In genomic region chr16:55706739-55707487, GRCh38 we compare ENCODE assay signal across 30 cellular contexts. TPM values are rescaled to one million over a fixed set of nuclear protein-coding genes. Genes with fewer than 3 reads are reported as not detected.
"Had no signal": no experiment of that assay in that cellular context is flagged by ENCODE, and none has a peak within 500 bp of the region (broad histone marks: within the 10 kb centered on the region; RNA-seq: fewer than 3 reads in every experiment).

No MANE protein-coding gene starts in this region.

- H3K4me2 ChIP-seq: smooth muscle cell had no signal

- DNase-seq: activated B cell treated with CpG ODN at 0.5 μM for 24 hours; activated CD4-positive, alpha-beta T cell treated with anti-CD3 and anti-CD28 coated beads, Interleukin-2, amount 50 U/mL, for 1 hour; activated CD8-positive, alpha-beta T cell treated with anti-CD3 and anti-CD28 coated beads for 36 hours; activated naive CD4-positive, alpha-beta T cell; activated T-cell treated with anti-CD3 and anti-CD28 coated beads, Interleukin-2, amount 50 U/mL, for 48 hours; cerebellar nuclear complex; colonic mucosa; dorsolateral prefrontal cortex; effector memory CD4-positive, alpha-beta T cell; erythroblast; hippocampal formation; left colon; mucosa of descending colon; sigmoid colon; stimulated activated CD4-positive, alpha-beta T cell treated with anti-CD3 and anti-CD28 coated beads, Interleukin-1b, Interleukin-23, amount 100 ng/mL, for 48 hours; stimulated activated CD4-positive, alpha-beta T cell treated with anti-CD3 and anti-CD28 coated beads, Interleukin-4, amount 100 ng/mL, for 4 hours; stimulated activated CD8-positive, alpha-beta memory T cell treated with anti-CD3 and anti-CD28 coated beads, Interleukin-4, amount 100 ng/mL, for 48 hours; stimulated activated naive CD8-positive, alpha-beta T cell treated with anti-CD3 and anti-CD28 coated beads, Interleukin-15, amount 100 ng/mL, for 72 hours; substantia nigra; T-cell had no signal

- H3K4me1 Mint-ChIP-seq: activated B cell treated with CpG ODN at 0.5 μM for 24 hours; stimulated activated memory B cell treated with anti-CD40 and anti-IgM and Interleukin-4, amounts not matched to agents 10 μg/mL and 1 μg/mL and 100 μg/mL, for 72 hours had no signal

- H3K4me3 ChIP-seq: colonic mucosa, dorsolateral prefrontal cortex, lung, mucosa of descending colon, sigmoid colon, smooth muscle cell, vagina had no signal

- H3K36me3 ChIP-seq: colonic mucosa, sigmoid colon, vagina had no signal

- H3K9me3 Mint-ChIP-seq: activated B cell treated with CpG ODN at 0.5 μM for 24 hours; activated CD8-positive, alpha-beta T cell treated with anti-CD3 and anti-CD28 coated beads for 36 hours; activated naive CD4-positive, alpha-beta T cell treated with anti-CD3 and anti-CD28 coated beads, Interleukin-2, amount 50 U/mL, for 72 hours; natural killer cell treated with Interleukin-12 subunit alpha and Interleukin-12 subunit beta and Interleukin-15 and Interleukin-18, amount 100 ng/mL, for 72 hours; stimulated activated memory B cell treated with anti-CD40 and anti-IgM and Interleukin-4, amounts not matched to agents 10 μg/mL and 1 μg/mL and 100 μg/mL, for 72 hours; stimulated activated naive CD8-positive, alpha-beta T cell treated with anti-CD3 and anti-CD28 coated beads, Interleukin-15, amount 100 ng/mL, for 72 hours; T-cell; T-helper 2 cell treated with Interferon-gamma antibody and Interleukin-4, amounts not matched to agents 5 μg/mL and 100 μg/mL, for 36 hours; type B pancreatic cell had no signal

- H3K36me3 Mint-ChIP-seq: activated naive CD4-positive, alpha-beta T cell treated with anti-CD3 and anti-CD28 coated beads, Interleukin-2, amount 50 U/mL, for 72 hours; natural killer cell treated with Interleukin-12 subunit alpha and Interleukin-12 subunit beta and Interleukin-15 and Interleukin-18, amount 100 ng/mL, for 72 hours; stimulated activated memory B cell treated with anti-CD40 and anti-IgM and Interleukin-4, amounts not matched to agents 10 μg/mL and 1 μg/mL and 100 μg/mL, for 72 hours; T-cell; type B pancreatic cell had no signal

- ATAC-seq: activated CD8-positive, alpha-beta T cell treated with anti-CD3 and anti-CD28 coated beads for 36 hours; activated naive CD4-positive, alpha-beta T cell treated with anti-CD3 and anti-CD28 coated beads, Interleukin-2, amount 50 U/mL, for 72 hours; left colon; mucosa of descending colon; natural killer cell treated with Interleukin-12 subunit alpha and Interleukin-12 subunit beta and Interleukin-15 and Interleukin-18, amount 100 ng/mL, for 72 hours; stimulated activated memory B cell treated with anti-CD40 and anti-IgM and Interleukin-4, amounts not matched to agents 10 μg/mL and 1 μg/mL and 100 μg/mL, for 72 hours; stimulated activated naive CD8-positive, alpha-beta T cell treated with anti-CD3 and anti-CD28 coated beads, Interleukin-15, amount 100 ng/mL, for 72 hours; T-cell had no signal

- H3K27ac Mint-ChIP-seq: activated B cell treated with CpG ODN at 0.5 μM for 24 hours; activated CD8-positive, alpha-beta T cell treated with anti-CD3 and anti-CD28 coated beads for 36 hours; activated naive CD4-positive, alpha-beta T cell treated with anti-CD3 and anti-CD28 coated beads, Interleukin-2, amount 50 U/mL, for 72 hours; natural killer cell treated with Interleukin-12 subunit alpha and Interleukin-12 subunit beta and Interleukin-15 and Interleukin-18, amount 100 ng/mL, for 72 hours; stimulated activated memory B cell treated with anti-CD40 and anti-IgM and Interleukin-4, amounts not matched to agents 10 μg/mL and 1 μg/mL and 100 μg/mL, for 72 hours; stimulated activated naive CD8-positive, alpha-beta T cell treated with anti-CD3 and anti-CD28 coated beads, Interleukin-15, amount 100 ng/mL, for 72 hours; T-cell; T-helper 2 cell treated with Interferon-gamma antibody and Interleukin-4, amounts not matched to agents 5 μg/mL and 100 μg/mL, for 36 hours; type B pancreatic cell had no signal

- H3K9me3 ChIP-seq: colonic mucosa, mucosa of descending colon, sigmoid colon, vagina had no signal

- FAIRE-seq: keratinocyte had no signal

- H3K27me3 ChIP-seq: colonic mucosa, vagina had no signal

- H3K27ac ChIP-seq: colonic mucosa, dorsolateral prefrontal cortex, sigmoid colon, vagina had no signal

- H3K4me3 Mint-ChIP-seq: activated B cell treated with CpG ODN at 0.5 μM for 24 hours; activated CD8-positive, alpha-beta T cell treated with anti-CD3 and anti-CD28 coated beads for 36 hours; natural killer cell treated with Interleukin-12 subunit alpha and Interleukin-12 subunit beta and Interleukin-15 and Interleukin-18, amount 100 ng/mL, for 72 hours; stimulated activated memory B cell treated with anti-CD40 and anti-IgM and Interleukin-4, amounts not matched to agents 10 μg/mL and 1 μg/mL and 100 μg/mL, for 72 hours; stimulated activated naive CD8-positive, alpha-beta T cell treated with anti-CD3 and anti-CD28 coated beads, Interleukin-15, amount 100 ng/mL, for 72 hours; T-cell; T-helper 2 cell treated with Interferon-gamma antibody and Interleukin-4, amounts not matched to agents 5 μg/mL and 100 μg/mL, for 36 hours; type B pancreatic cell had no signal

- H3K4me1 ChIP-seq: colonic mucosa, sigmoid colon, vagina had no signal

RNA-seq across cellular contexts. Expression of gene SLC6A2, which starts 51.1 kb away (rescaled TPM):
- total RNA-seq: activated B cell treated with CpG ODN at 0.5 μM for 24 hours; activated CD8-positive, alpha-beta T cell treated with anti-CD3 and anti-CD28 coated beads for 36 hours; activated naive CD4-positive, alpha-beta T cell treated with anti-CD3 and anti-CD28 coated beads, Interleukin-2, amount 50 U/mL, for 72 hours; myocyte; natural killer cell treated with Interleukin-12 subunit alpha and Interleukin-12 subunit beta and Interleukin-15 and Interleukin-18, amount 100 ng/mL, for 72 hours; T-cell had no signal
